ENCODE assay signal across 21 cellular contexts in genomic region chr20:51082988-51083387, GRCh38.
DNase-seq lines count a peak whose midpoint lies in the region; ATAC-seq, FAIRE-seq and TF ChIP-seq lines count a peak whose summit lies in the region.
"Had no signal": no experiment of that assay in that cellular context is flagged by ENCODE, and none has a peak within 500 bp of the region (broad histone marks: within the 10 kb centered on the region; RNA-seq: fewer than 3 reads in every experiment).

No MANE protein-coding gene starts in this region.

- H2BK15ac ChIP-seq in H1 (ENCODE audit: low read length) (no peak overlapping the region), mesendoderm (replicated peaks; ENCODE audit: low read depth) (no peak overlapping the region)

- TF ChIP-seq RAD21 in H1 (IDR thresholded peaks at IDR 0.05 in 1 of 2, conservative IDR thresholded peaks at IDR 0.05 in 1 of 2; ENCODE audit: low read depth in 2 of 2, low read length in 2 of 2): no peak

- H2BK12ac ChIP-seq in H1 (ENCODE audit: low read depth, low read length): no peak overlapping the region

- H3K4me1 ChIP-seq in H1 (replicated peaks in 1 of 4; ENCODE audit: control insufficient read depth in 3 of 4, insufficient read depth in 4 of 4, low read length in 3 of 4): peaks cover 0 to 2% (median 0%) of the 10 kb centered on the region in 4 experiments; a peak in 1 of 7 replicates
- H3K4me1 ChIP-seq in mesendoderm (ENCODE audit: control insufficient read depth, low read depth, low read length): peaks cover 6% of the 10 kb centered on the region

- H2BK5ac ChIP-seq in H1 (ENCODE audit: low read depth, low read length): no peak overlapping the region
- H2BK5ac ChIP-seq in mesendoderm (ENCODE audit: low read length): no peak overlapping the region

- H4K20me1 ChIP-seq in H1 (replicated peaks in 1 of 2; ENCODE audit: control insufficient read depth in 1 of 2, insufficient read depth in 2 of 2, low read length in 2 of 2): no peaks in the 10 kb centered on the region
- H4K20me1 ChIP-seq: BLaER1 had no signal

- H2AFZ ChIP-seq in H1 (ENCODE audit: low read length): no peak overlapping the region

- DNase-seq in HTR-8/SVneo (ENCODE audit: insufficient read length, low spot score) (no peak), H1 (ENCODE audit: low read depth in 1 of 2, low spot score in 2 of 2) (no peak), mesendoderm (no peak), foreskin fibroblast (no peak), immature natural killer cell (no peak)
- no peak for DNase-seq in stimulated activated effector memory CD8-positive, alpha-beta T cell treated with anti-CD3 and anti-CD28 coated beads, Interleukin-12 subunit alpha, Interleukin-12 subunit beta, amount 100 ng/mL, for 72 hours (ENCODE audit: low spot score in 2 of 2)
- DNase-seq in activated T-cell treated with anti-CD3 and anti-CD28 coated beads, Interleukin-2, amount 50 U/mL, for 72 hours: no peak
- DNase-seq: CD4-positive, CD25-positive, alpha-beta regulatory T cell; CD8-positive, alpha-beta T cell; DMS153; DND-41; GOT3; H7 had no signal

- H3K14ac ChIP-seq in H1 (ENCODE audit: insufficient read length): no peak overlapping the region

- TF ChIP-seq CTCF in H1 (IDR thresholded peaks at IDR 0.05; ENCODE audit: control extremely low read depth in 1 of 3, insufficient read depth in 1 of 3, low read depth in 1 of 3, low read length in 3 of 3) (no peak), foreskin fibroblast (IDR thresholded peaks at IDR 0.05; ENCODE audit: low read depth, low read length) (no peak)

- POLR2A ChIA-PET in H1 (lab: Charles Lee; ENCODE audit: partially characterized antibody): no interaction called here

- H3K9me3 Mint-ChIP-seq in stimulated activated effector memory CD8-positive, alpha-beta T cell treated with anti-CD3 and anti-CD28 coated beads, Interleukin-12 subunit alpha, Interleukin-12 subunit beta, amount 100 ng/mL, for 72 hours: no peaks in the 10 kb centered on the region
- no peaks in the 10 kb centered on the region for H3K9me3 Mint-ChIP-seq in activated T-cell treated with anti-CD3 and anti-CD28 coated beads, Interleukin-2, amount 50 U/mL, for 72 hours
- no peaks in the 10 kb centered on the region for H3K9me3 Mint-ChIP-seq in immature natural killer cell
- H3K9me3 Mint-ChIP-seq: CD8-positive, alpha-beta T cell had no signal

- no peak overlapping the region for H2BK120ac ChIP-seq in H1 (replicated peaks; ENCODE audit: low read depth, low read length)
- H2BK120ac ChIP-seq in mesendoderm (ENCODE audit: low read depth, low read length): no peak overlapping the region

- H3K27ac Mint-ChIP-seq in stimulated activated effector memory CD8-positive, alpha-beta T cell treated with anti-CD3 and anti-CD28 coated beads, Interleukin-12 subunit alpha, Interleukin-12 subunit beta, amount 100 ng/mL, for 72 hours: peak overlapping the region; percentile 10
- no peak overlapping the region for H3K27ac Mint-ChIP-seq in activated T-cell treated with anti-CD3 and anti-CD28 coated beads, Interleukin-2, amount 50 U/mL, for 72 hours
- no peak overlapping the region for H3K27ac Mint-ChIP-seq in immature natural killer cell
- H3K27ac Mint-ChIP-seq: B cell; CD8-positive, alpha-beta T cell had no signal

- TF ChIP-seq EP300 in H1 (IDR thresholded peaks at IDR 0.05; ENCODE audit: borderline replicate concordance in 1 of 2, low read depth in 2 of 2, low read length in 2 of 2): no peak

- no peak for TF ChIP-seq POLR2A in H1 (IDR thresholded peaks at IDR 0.05; ENCODE audit: control extremely low read depth in 1 of 2, low read depth in 2 of 2, low read length in 2 of 2)

- H2AK5ac ChIP-seq in H1 (ENCODE audit: low read depth, low read length) (no peak overlapping the region), mesendoderm (ENCODE audit: low read length) (peak overlapping the region; percentile 30)

- H4K8ac ChIP-seq in H1 (ENCODE audit: extremely low read depth, insufficient read depth, low read length): peak overlapping the region; percentile 9
- H4K8ac ChIP-seq in mesendoderm (ENCODE audit: low read depth, low read length): no peak overlapping the region

- no peaks in the 10 kb centered on the region for H3K36me3 Mint-ChIP-seq in stimulated activated effector memory CD8-positive, alpha-beta T cell treated with anti-CD3 and anti-CD28 coated beads, Interleukin-12 subunit alpha, Interleukin-12 subunit beta, amount 100 ng/mL, for 72 hours
- no peaks in the 10 kb centered on the region for H3K36me3 Mint-ChIP-seq in activated T-cell treated with anti-CD3 and anti-CD28 coated beads, Interleukin-2, amount 50 U/mL, for 72 hours (ENCODE audit: insufficient read depth in 2 of 2)
- H3K36me3 Mint-ChIP-seq in immature natural killer cell: no peaks in the 10 kb centered on the region
- H3K36me3 Mint-ChIP-seq: CD4-positive, CD25-positive, alpha-beta regulatory T cell; CD8-positive, alpha-beta T cell had no signal

- H3K79me2 ChIP-seq in H1 (ENCODE audit: control insufficient read depth in 1 of 2, insufficient read depth in 2 of 2, low read length in 2 of 2): no peaks in the 10 kb centered on the region
- no peaks in the 10 kb centered on the region for H3K79me2 ChIP-seq in mesendoderm (ENCODE audit: control insufficient read depth, insufficient read depth, low read length)

- H3K56ac ChIP-seq in H1 (replicated peaks; ENCODE audit: insufficient read length, low read depth, low read length) (no peak overlapping the region), mesendoderm (ENCODE audit: low read length) (peak overlapping the region; percentile 40)

- H3K27me3 ChIP-seq in H1 (replicated peaks in 1 of 4; ENCODE audit: control insufficient read depth in 3 of 4, extremely low read depth in 1 of 4, insufficient read depth in 3 of 4, low read length in 3 of 4) (no peaks in the 10 kb centered on the region), mesendoderm (ENCODE audit: insufficient read depth, low read length, poor library complexity) (no peaks in the 10 kb centered on the region)
- H3K27me3 ChIP-seq: BLaER1 had no signal

- H3K4me2 ChIP-seq in H1 (ENCODE audit: insufficient read depth in 1 of 2, low read depth in 2 of 2, low read length in 2 of 2) (no peak overlapping the region), mesendoderm (ENCODE audit: low read length) (no peak overlapping the region)
- H3K4me2 ChIP-seq: BLaER1 had no signal

- CTCF ChIA-PET in H1 (lab: Charles Lee; ENCODE audit: partially characterized antibody): interaction anchor here (1.2 to 1.5 kb wide), 5 partner anchors 68 to 226 kb away, joined by 3 to 4 read pairs (median 3); no protein-coding TSS in a partner anchor

- no peak overlapping the region for H3K4me3 ChIP-seq in H1 (ENCODE audit: extremely low read depth in 1 of 4, insufficient read depth in 2 of 4, low read depth in 3 of 4, low read length in 4 of 4)
- H3K4me3 ChIP-seq in mesendoderm (ENCODE audit: low read length): no peak overlapping the region
- no peak overlapping the region for H3K4me3 ChIP-seq in foreskin fibroblast (ENCODE audit: low read depth in 1 of 2, low read length in 2 of 2)
- H3K4me3 ChIP-seq: BLaER1, GM12878 had no signal

- no peak for ATAC-seq in stimulated activated effector memory CD8-positive, alpha-beta T cell treated with anti-CD3 and anti-CD28 coated beads, Interleukin-12 subunit alpha, Interleukin-12 subunit beta, amount 100 ng/mL, for 72 hours
- ATAC-seq in activated T-cell treated with anti-CD3 and anti-CD28 coated beads, Interleukin-2, amount 50 U/mL, for 72 hours (replicated peaks in 1 of 2): no peak
- ATAC-seq in HG03097 (IDR thresholded peaks at IDR 0.05; ENCODE audit: low FRiP score, unreplicated experiment): no peak
- ATAC-seq: CD8-positive, alpha-beta T cell; GM12878; HCT116 had no signal

- no peak overlapping the region for H4K91ac ChIP-seq in H1 (replicated peaks; ENCODE audit: insufficient read length, low read length)

- no peak overlapping the region for H4K5ac ChIP-seq in H1 (ENCODE audit: insufficient read length, low read depth, low read length)
- peak overlapping the region; percentile 50 for H4K5ac ChIP-seq in mesendoderm (ENCODE audit: low read length)

- H3K9ac ChIP-seq in H1 (replicated peaks in 1 of 4; ENCODE audit: extremely low read depth in 1 of 4, low read depth in 3 of 4, low read length in 3 of 4) (no peak overlapping the region), mesendoderm (ENCODE audit: low read length) (no peak overlapping the region)
- H3K9ac ChIP-seq: BLaER1 had no signal

- FAIRE-seq in HTR-8/SVneo (lab: Jason Lieb, UNC): peak; percentile 88
- FAIRE-seq in H1 (lab: Jason Lieb, UNC): no peak
- FAIRE-seq: G401.6, GM12878 had no signal

- H3K4me3 Mint-ChIP-seq in stimulated activated effector memory CD8-positive, alpha-beta T cell treated with anti-CD3 and anti-CD28 coated beads, Interleukin-12 subunit alpha, Interleukin-12 subunit beta, amount 100 ng/mL, for 72 hours: no peak overlapping the region
- H3K4me3 Mint-ChIP-seq in activated T-cell treated with anti-CD3 and anti-CD28 coated beads, Interleukin-2, amount 50 U/mL, for 72 hours: no peak overlapping the region
- no peak overlapping the region for H3K4me3 Mint-ChIP-seq in immature natural killer cell
- H3K4me3 Mint-ChIP-seq: B cell; CD4-positive, CD25-positive, alpha-beta regulatory T cell; CD8-positive, alpha-beta T cell had no signal

- H3K27me3 Mint-ChIP-seq in activated T-cell treated with anti-CD3 and anti-CD28 coated beads, Interleukin-2, amount 50 U/mL, for 72 hours (ENCODE audit: low read depth): peaks cover 65% of the 10 kb centered on the region
- peaks cover 7 to 14% (median 10%) of the 10 kb centered on the region in 3 donors for H3K27me3 Mint-ChIP-seq in immature natural killer cell (ENCODE audit: low read depth in 3 of 3)

- 97% methylated on average over 3 of the region's 3 CpGs; no CpG with 5 or more reads in 1 of the 2 experiments for WGBS in H1 (ENCODE audit: extremely low coverage in 1 of 2, insufficient coverage in 1 of 2, insufficient read length in 1 of 2, insufficient replicate concordance in 2 of 2, low coverage in 1 of 2, low lambda C conversion rate in 2 of 2, missing lambda C conversion rate in 1 of 2), 2 experiments
- WGBS in mesendoderm (ENCODE audit: extremely low coverage, insufficient coverage, low lambda C conversion rate): no CpG with 5 or more reads among the region's 3 CpGs

- H3K27ac ChIP-seq in H1 (ENCODE audit: low read depth, low read length): no peak overlapping the region
- H3K27ac ChIP-seq in mesendoderm (ENCODE audit: low read depth, low read length): no peak overlapping the region
- H3K27ac ChIP-seq: BLaER1, C4-2B had no signal

- H3K79me1 ChIP-seq in H1 (ENCODE audit: low read depth, low read length) (no peaks in the 10 kb centered on the region), mesendoderm (ENCODE audit: low read length) (no peaks in the 10 kb centered on the region)

- H3K4ac ChIP-seq in H1 (replicated peaks; ENCODE audit: insufficient read length, low read depth, low read length) (no peak overlapping the region), mesendoderm (ENCODE audit: low read depth, low read length) (no peak overlapping the region)

- no peaks in the 10 kb centered on the region for H3K4me1 Mint-ChIP-seq in stimulated activated effector memory CD8-positive, alpha-beta T cell treated with anti-CD3 and anti-CD28 coated beads, Interleukin-12 subunit alpha, Interleukin-12 subunit beta, amount 100 ng/mL, for 72 hours
- H3K4me1 Mint-ChIP-seq in activated T-cell treated with anti-CD3 and anti-CD28 coated beads, Interleukin-2, amount 50 U/mL, for 72 hours (ENCODE audit: low read depth): no peaks in the 10 kb centered on the region
- no peaks in the 10 kb centered on the region for H3K4me1 Mint-ChIP-seq in immature natural killer cell
- H3K4me1 Mint-ChIP-seq: CD4-positive, CD25-positive, alpha-beta regulatory T cell had no signal

- H3K9me3 ChIP-seq in H1 (ENCODE audit: insufficient read depth in 2 of 2, low read depth in 1 of 2, low read length in 1 of 2): no peaks in the 10 kb centered on the region
- H3K9me3 ChIP-seq: BLaER1, Caco-2 had no signal

- H3K36me3 ChIP-seq in H1 (ENCODE audit: control insufficient read depth in 2 of 4, insufficient read depth in 4 of 4, low read length in 3 of 4) (no peaks in the 10 kb centered on the region), mesendoderm (ENCODE audit: control insufficient read depth, insufficient read depth, low read length) (no peaks in the 10 kb centered on the region)
- H3K36me3 ChIP-seq: BLaER1 had no signal

- no peak overlapping the region for H3K23ac ChIP-seq in H1 (ENCODE audit: insufficient read length)
- peak overlapping the region; percentile 4 for H3K23ac ChIP-seq in mesendoderm (ENCODE audit: low read length)

- H3K18ac ChIP-seq in H1 (ENCODE audit: extremely low read depth, low read length) (no peak overlapping the region), mesendoderm (ENCODE audit: low read length) (no peak overlapping the region)

- H2BK20ac ChIP-seq in H1 (ENCODE audit: low read length): no peak overlapping the region

- H3K23me2 ChIP-seq in H1 (ENCODE audit: low read depth, low read length): no peaks in the 10 kb centered on the region
